ENCODE assay signal across 8 cellular contexts in genomic region chr16:84730406-84731106, GRCh38. TPM values are rescaled to one million over a fixed set of nuclear protein-coding genes. Genes with fewer than 3 reads are reported as not detected.
A peak's percentile ranks its signal among the peaks of the same experiment; 100 is the strongest.
DNase-seq lines count a peak whose midpoint lies in the region; ATAC-seq, FAIRE-seq and TF ChIP-seq lines count a peak whose summit lies in the region.

No MANE protein-coding gene starts in this region.

- H3K4me1 Mint-ChIP-seq in stimulated activated effector memory CD8-positive, alpha-beta T cell treated with anti-CD3 and anti-CD28 coated beads, Interleukin-12 subunit alpha, Interleukin-12 subunit beta, amount 100 ng/mL, for 72 hours, result peaks cover 40% of the 10 kb centered on the region

- H3K4me1 ChIP-seq in OCI-LY7 (ENCODE audit: insufficient read depth, low read length, poor library complexity, severe bottlenecking), result peaks cover 62% of the 10 kb centered on the region
- peaks cover 26% of the 10 kb centered on the region for H3K4me1 ChIP-seq in GM12878 (ENCODE audit: control insufficient read depth, insufficient read depth, low read length)

- FAIRE-seq in GM12878 (lab: Jason Lieb, UNC), result peak; percentile 91

- H3K4me3 ChIP-seq in OCI-LY7 (ENCODE audit: low read depth, low read length, poor library complexity, severe bottlenecking), result peak overlapping the region; percentile 48
- H3K4me3 ChIP-seq in GM12878, result 0 out of 2 replicates have a peak overlapping the region, but pooled peaks have one; percentile 49

- H3K27ac ChIP-seq in OCI-LY7 (ENCODE audit: low read depth, low read length, poor library complexity, severe bottlenecking), result peak overlapping the region; percentile 46
- peak overlapping the region; percentile 83 for H3K27ac ChIP-seq in GM12878 (ENCODE audit: control insufficient read depth, insufficient read depth)

- intact Hi-C loops in OCI-LY7 (cut with micrococcal nuclease; ENCODE audit: unreplicated experiment) (no loop called here), GM12878 (cut with micrococcal nuclease; ENCODE audit: unreplicated experiment) (no loop called here)

- no peaks in the 10 kb centered on the region for H3K9me2 ChIP-seq in OCI-LY7 (ENCODE audit: insufficient read depth, low read length)

- no peaks in the 10 kb centered on the region for H3K27me3 ChIP-seq in GM12878 (replicated peaks in 1 of 2; ENCODE audit: control insufficient read depth in 2 of 2, insufficient read depth in 2 of 2, low read length in 1 of 2)

- no peak overlapping the region for H2AFZ ChIP-seq in OCI-LY7 (ENCODE audit: low read length)
- H2AFZ ChIP-seq in GM12878 (ENCODE audit: control insufficient read depth, low read depth, low read length), result no peak overlapping the region

- POLR2A ChIA-PET in OCI-LY7 (lab: Charles Lee), result interaction anchor here (0.5 to 1.6 kb wide), 5 partner anchors 67 to 645 kb away, joined by 3 to 7 read pairs (median 4); no protein-coding TSS in a partner anchor
- POLR2A ChIA-PET in GM12878 (lab: Charles Lee), result interaction anchor here (0.7 to 2.0 kb wide), 9 partner anchors 8 to 215 kb away, joined by 3 to 8 read pairs (median 5); no protein-coding TSS in a partner anchor

- H3K9ac ChIP-seq in GM12878 (ENCODE audit: control insufficient read depth, insufficient read depth, low read length), result peak overlapping the region; percentile 62

- peak; percentile 36 for ATAC-seq in HG02870 (IDR thresholded peaks at IDR 0.05; ENCODE audit: unreplicated experiment)
- ATAC-seq in GM12878, result peak; percentile 78
- peak; percentile 86 for ATAC-seq in stimulated activated effector memory CD8-positive, alpha-beta T cell treated with anti-CD3 and anti-CD28 coated beads, Interleukin-12 subunit alpha, Interleukin-12 subunit beta, amount 100 ng/mL, for 72 hours

- H4K20me1 ChIP-seq in OCI-LY7 (ENCODE audit: insufficient read depth, low read length) (peaks cover 33% of the 10 kb centered on the region), GM12878 (ENCODE audit: control insufficient read depth, insufficient read depth) (no peaks in the 10 kb centered on the region)

- in situ Hi-C loops in GM12878 (cut with MboI), result no loop called here

- CTCF ChIA-PET in OCI-LY7 (lab: Charles Lee; ENCODE audit: unreplicated experiment) (interaction anchor here (0.6 to 1.7 kb wide), 3 partner anchors 8 to 224 kb away, joined by 3 to 6 read pairs (median 3); no protein-coding TSS in a partner anchor), GM12878 (lab: Yijun Ruan, JAX) (interaction anchor here (0.6 to 10.5 kb wide), 17 partner anchors 8 to 240 kb away, joined by 3 to 196 read pairs (median 8); no protein-coding TSS in a partner anchor)

- RAD21 ChIA-PET in GM12878 (lab: Charles Lee; ENCODE audit: unreplicated experiment), result interaction anchor here (1.2 to 7.1 kb wide), 15 partner anchors 9 to 225 kb away, joined by 3 to 62 read pairs (median 8); no protein-coding TSS in a partner anchor

- H3K36me3 ChIP-seq in OCI-LY7 (ENCODE audit: insufficient read depth, low read length) (peaks cover 30% of the 10 kb centered on the region), GM12878 (ENCODE audit: control insufficient read depth in 2 of 2, insufficient read depth in 2 of 2, low read length in 1 of 2) (peaks cover 1 to 15% of the 10 kb centered on the region in 2 experiments)

- H3K27ac Mint-ChIP-seq in stimulated activated effector memory CD8-positive, alpha-beta T cell treated with anti-CD3 and anti-CD28 coated beads, Interleukin-12 subunit alpha, Interleukin-12 subunit beta, amount 100 ng/mL, for 72 hours, result no peak overlapping the region

- no peak for TF ChIP-seq RAD21 in GM12878 (IDR thresholded peaks at IDR 0.05; ENCODE audit: insufficient read depth, low read depth, low read length)

- H3K4me3 Mint-ChIP-seq in stimulated activated effector memory CD8-positive, alpha-beta T cell treated with anti-CD3 and anti-CD28 coated beads, Interleukin-12 subunit alpha, Interleukin-12 subunit beta, amount 100 ng/mL, for 72 hours, result no peak overlapping the region

- peak in 1 of 2 experiments; percentile 60; a peak in 1 of 4 replicates for TF ChIP-seq EP300 in GM12878 (IDR thresholded peaks at IDR 0.05; ENCODE audit: borderline replicate concordance in 1 of 2, control insufficient read depth in 1 of 2, low read depth in 2 of 2, low read length in 2 of 2)

- no TSS peak for BruUV-seq in OCI-LY7 (replicated peaks; lab: Mats Ljungman, UMichigan)
- no TSS peak for BruUV-seq in GM12878 (replicated peaks; lab: Mats Ljungman, UMichigan)

- no peak for TF ChIP-seq CTCF in OCI-LY7 (conservative IDR thresholded peaks at IDR 0.05; ENCODE audit: low read length)
- no peak for TF ChIP-seq CTCF in GM12878 (IDR thresholded peaks at IDR 0.05 in 2 of 3, conservative IDR thresholded peaks at IDR 0.05 in 1 of 3; ENCODE audit: control insufficient read depth in 2 of 3, extremely low read depth in 1 of 3, insufficient read depth in 1 of 3, low read depth in 3 of 3, low read length in 3 of 3)

- no peak for TF ChIP-seq POLR2A in GM12878 (IDR thresholded peaks at IDR 0.05; ENCODE audit: low read depth, low read length)

- H3K4me2 ChIP-seq in OCI-LY7 (ENCODE audit: low read length), result peak overlapping the region; percentile 80
- H3K4me2 ChIP-seq in GM12878 (ENCODE audit: control insufficient read depth, insufficient read depth), result peak overlapping the region; percentile 69

- SMC1A ChIA-PET in GM12878 (lab: Charles Lee; ENCODE audit: uncharacterized antibody, unreplicated experiment), result interaction anchor here (0.9 to 3.7 kb wide), 17 partner anchors 9 to 223 kb away, joined by 3 to 38 read pairs (median 8); partner anchors contain the start of gene KLHL36

- H3K79me2 ChIP-seq in OCI-LY7 (ENCODE audit: insufficient read depth, low read depth, low read length) (peaks cover 99% of the 10 kb centered on the region), GM12878 (ENCODE audit: control insufficient read depth, insufficient read depth, low read length) (peaks cover 95% of the 10 kb centered on the region)

- DNase-seq in activated CD8-positive, alpha-beta memory T cell treated with anti-CD3 and anti-CD28 coated beads, Interleukin-2, amount 50 U/mL, for 4 hours, result peak; percentile 43
- no peak for DNase-seq in activated CD8-positive, alpha-beta memory T cell treated with anti-CD3 and anti-CD28 coated beads, Interleukin-2, amount 50 U/mL, for 48 hours
- DNase-seq in OCI-LY7 (ENCODE audit: low spot score), result peak; percentile 59
- no peak for DNase-seq in GM12878 (ENCODE audit: low read depth, low spot score)
- peak; percentile 49 for DNase-seq in iPS-NIHi11 (ENCODE audit: low spot score)
- DNase-seq in stimulated activated effector memory CD8-positive, alpha-beta T cell treated with anti-CD3 and anti-CD28 coated beads, Interleukin-12 subunit alpha, Interleukin-12 subunit beta, amount 100 ng/mL, for 72 hours (ENCODE audit: low spot score in 2 of 2), result no peak
- no peak for DNase-seq in NCI-H1436 (lab: John Stamatoyannopoulos, UW)

- H3K9me3 Mint-ChIP-seq in stimulated activated effector memory CD8-positive, alpha-beta T cell treated with anti-CD3 and anti-CD28 coated beads, Interleukin-12 subunit alpha, Interleukin-12 subunit beta, amount 100 ng/mL, for 72 hours, result no peaks in the 10 kb centered on the region

- 1% methylated on average over 8 of the region's 9 CpGs for WGBS in GM12878 (ENCODE audit: insufficient coverage, insufficient replicate concordance, low lambda C conversion rate, missing lambda C conversion rate)

- H3K36me3 Mint-ChIP-seq in stimulated activated effector memory CD8-positive, alpha-beta T cell treated with anti-CD3 and anti-CD28 coated beads, Interleukin-12 subunit alpha, Interleukin-12 subunit beta, amount 100 ng/mL, for 72 hours, result peaks cover 36% of the 10 kb centered on the region

- H3K9me3 ChIP-seq in OCI-LY7 (ENCODE audit: low read length) (no peaks in the 10 kb centered on the region), GM12878 (replicated peaks; ENCODE audit: control insufficient read depth, insufficient read depth, low read length) (no peaks in the 10 kb centered on the region; the same call in 2 of the 3 replicates)

TF ChIP-seq in GM12878, 131 proteins besides CTCF, POLR2A, EP300 and RAD21 (continues in another document):
- TF ChIP-seq, protein P1, sequence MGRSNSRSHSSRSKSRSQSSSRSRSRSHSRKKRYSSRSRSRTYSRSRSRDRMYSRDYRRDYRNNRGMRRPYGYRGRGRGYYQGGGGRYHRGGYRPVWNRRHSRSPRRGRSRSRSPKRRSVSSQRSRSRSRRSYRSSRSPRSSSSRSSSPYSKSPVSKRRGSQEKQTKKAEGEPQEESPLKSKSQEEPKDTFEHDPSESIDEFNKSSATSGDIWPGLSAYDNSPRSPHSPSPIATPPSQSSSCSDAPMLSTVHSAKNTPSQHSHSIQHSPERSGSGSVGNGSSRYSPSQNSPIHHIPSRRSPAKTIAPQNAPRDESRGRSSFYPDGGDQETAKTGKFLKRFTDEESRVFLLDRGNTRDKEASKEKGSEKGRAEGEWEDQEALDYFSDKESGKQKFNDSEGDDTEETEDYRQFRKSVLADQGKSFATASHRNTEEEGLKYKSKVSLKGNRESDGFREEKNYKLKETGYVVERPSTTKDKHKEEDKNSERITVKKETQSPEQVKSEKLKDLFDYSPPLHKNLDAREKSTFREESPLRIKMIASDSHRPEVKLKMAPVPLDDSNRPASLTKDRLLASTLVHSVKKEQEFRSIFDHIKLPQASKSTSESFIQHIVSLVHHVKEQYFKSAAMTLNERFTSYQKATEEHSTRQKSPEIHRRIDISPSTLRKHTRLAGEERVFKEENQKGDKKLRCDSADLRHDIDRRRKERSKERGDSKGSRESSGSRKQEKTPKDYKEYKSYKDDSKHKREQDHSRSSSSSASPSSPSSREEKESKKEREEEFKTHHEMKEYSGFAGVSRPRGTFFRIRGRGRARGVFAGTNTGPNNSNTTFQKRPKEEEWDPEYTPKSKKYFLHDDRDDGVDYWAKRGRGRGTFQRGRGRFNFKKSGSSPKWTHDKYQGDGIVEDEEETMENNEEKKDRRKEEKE (IDR thresholded peaks at IDR 0.05), result no peak
- no peak for TF ChIP-seq ZSCAN29 (IDR thresholded peaks at IDR 0.05)

RNA-seq across cellular contexts. Expression of gene USP10, which starts 30.8 kb away (rescaled TPM):
- total RNA-seq in OCI-LY7 (2014; rRNA removed; shearing (Covaris generic)), result 65.9 and 69.8 TPM in 2 replicates
- total RNA-seq in OCI-LY7 (2022) (134 and 135 TPM in 2 replicates), GM12878 (2014; rRNA removed) (70.7 and 77.3 TPM in 2 replicates), GM12878 (2014; rRNA removed; fragmentation: Illumina TruSeq; extraction: Trizol) (80.8 and 85.2 TPM in 2 replicates), GM12878 (2021) (119 and 122 TPM in 2 replicates)
- total RNA-seq in GM12878 (2013; cell fraction: nucleolus; rRNA removed), result 199 and 215 TPM in 2 replicates
- 47.5 TPM for polyA plus RNA-seq in GM12878 (2011; ENCODE audit: low read depth)
- polyA plus RNA-seq in GM12878 (2011; rRNA removed) (74.7 and 125 TPM in 2 replicates), GM12878 (2014; fragmentation: Illumina TruSeq; extraction: Trizol) (133 and 198 TPM in 2 replicates), GM12878 (2014; fragmentation: Nextera tagmentation; extraction: Ambion mirVana) (10 to 100 TPM; 46.1 to 47.7 TPM), GM12878 (2014; rRNA removed) (87.5 and 87.9 TPM in 2 replicates), GM12878 (2016; fragmentation: Nextera tagmentation; extraction: Ambion mirVana) (100 to 1,000 TPM; 143 to 160 TPM)
- polyA plus RNA-seq in GM12878 (2011; cell fraction: cytosol; rRNA removed), result 121 and 122 TPM in 2 replicates
- 109 and 126 TPM in 2 replicates for polyA plus RNA-seq in GM12878 (2011; cell fraction: nucleus; rRNA removed)
- 67.1 and 71.5 TPM in 2 replicates for polyA plus RNA-seq in GM12878 (2012)
- 227 and 233 TPM in 2 replicates for polyA minus RNA-seq in GM12878 (2011; rRNA and poly(A)+ RNA removed)
- polyA minus RNA-seq in GM12878 (2011; cell fraction: cytosol; rRNA and poly(A)+ RNA removed), result 47.4 and 71.6 TPM in 2 replicates
- 39.7 and 77.1 TPM in 2 replicates for polyA minus RNA-seq in GM12878 (2011; cell fraction: nucleus; rRNA and poly(A)+ RNA removed)

Comparison
In these comparisons a context has a peak if more than half of its experiments do, and no peak if none do; other contexts are left out.
1. DNase-seq: peak in activated CD8-positive, alpha-beta memory T cell treated with anti-CD3 and anti-CD28 coated beads, Interleukin-2, amount 50 U/mL, for 4 hours (single experiment), OCI-LY7 (single experiment) and iPS-NIHi11 (single experiment); none in activated CD8-positive, alpha-beta memory T cell treated with anti-CD3 and anti-CD28 coated beads, Interleukin-2, amount 50 U/mL, for 48 hours (single experiment), GM12878 (single experiment), stimulated activated effector memory CD8-positive, alpha-beta T cell treated with anti-CD3 and anti-CD28 coated beads, Interleukin-12 subunit alpha, Interleukin-12 subunit beta, amount 100 ng/mL, for 72 hours (0 of 2) and NCI-H1436 (single experiment).
2. ATAC-seq: peak in every context shown above with its lines; median percentile 86 in stimulated activated effector memory CD8-positive, alpha-beta T cell treated with anti-CD3 and anti-CD28 coated beads, Interleukin-12 subunit alpha, Interleukin-12 subunit beta, amount 100 ng/mL, for 72 hours; 78 in GM12878; 36 in HG02870.